Comparison of ENCODE assay signal across 8 cellular contexts in genomic region chrX:106802388-106803275, GRCh38. TPM values are rescaled to one million over a fixed set of nuclear protein-coding genes. Genes with fewer than 3 reads are reported as not detected.
A peak's percentile ranks its signal among the peaks of the same experiment; 100 is the strongest.
DNase-seq lines count a peak whose midpoint lies in the region; ATAC-seq, FAIRE-seq and TF ChIP-seq lines count a peak whose summit lies in the region.

Gene TBC1D8B (plus strand): TSS chrX:106802673. CDS start chrX:106802854, 181 bp downstream.

- no peaks in the 10 kb centered on the region for H3K9me3 ChIP-seq in HUES48 (ENCODE audit: control insufficient read depth, insufficient read depth, low read length)

- peak; percentile 75 for DNase-seq in DMS79 treated with DMSO at 0.1 percent for 48 hours (lab: John Stamatoyannopoulos, UW)
- DNase-seq in RWPE1 (ENCODE audit: low spot score) = peak; percentile 72
- DNase-seq in hippocampal formation (lab: John Stamatoyannopoulos, UW) = peak; percentile 73 to 77
- DNase-seq in pulmonary artery endothelial cell (ENCODE audit: low read depth, low spot score) = peak; percentile 72
- DNase-seq in D721Med (ENCODE audit: insufficient read length, low spot score) = no peak

- POLR2A ChIA-PET in RWPE1 (lab: Yijun Ruan, JAX; ENCODE audit: low non-redundant PET) = no interaction called here

- no peaks in the 10 kb centered on the region for H3K9me3 Mint-ChIP-seq in brain

- H3K27ac ChIP-seq in HUES48 (ENCODE audit: low read depth, low read length) (no peak within 1 kb of the TSS), RWPE1 (no peak within 1 kb of the TSS)

- H3K36me3 ChIP-seq in HUES48 (ENCODE audit: control insufficient read depth, insufficient read depth, low read length) = no peaks in the 10 kb centered on the region

- peaks cover 16% of the 10 kb centered on the region for H3K4me1 Mint-ChIP-seq in brain

- peaks cover 46% of the 10 kb centered on the region for H3K27me3 Mint-ChIP-seq in brain

- H3K36me3 Mint-ChIP-seq in brain = no peaks in the 10 kb centered on the region

- no peak for TF ChIP-seq CTCF in RWPE1 (conservative IDR thresholded peaks at IDR 0.05; ENCODE audit: low read depth)
- no peak for TF ChIP-seq CTCF in brain (conservative IDR thresholded peaks at IDR 0.05)
- no peak for TF ChIP-seq CTCF in D721Med (IDR thresholded peaks at IDR 0.05; ENCODE audit: insufficient read depth, missing control alignments)

- H3K9ac ChIP-seq in HUES48 (ENCODE audit: low read depth, low read length) = peak within 1 kb of the TSS; percentile 35

- CTCF ChIA-PET in RWPE1 (lab: Yijun Ruan, JAX) = interaction anchor here (0.6 kb wide), 1 partner anchor 1833 kb away, joined by 5 read pairs; no protein-coding TSS in a partner anchor

- H3K4me3 Mint-ChIP-seq in brain = peak within 1 kb of the TSS; percentile 91 to 99 (median 94)

- FAIRE-seq in D721Med (lab: Jason Lieb, UNC) = no peak

- H3K4me3 ChIP-seq in HUES48 (ENCODE audit: low read depth, low read length) = peak within 1 kb of the TSS; percentile 83

- peak; percentile 97 for ATAC-seq in GM21528 (IDR thresholded peaks at IDR 0.05; ENCODE audit: low FRiP score, unreplicated experiment)

- H3K27ac Mint-ChIP-seq in brain = peak within 1 kb of the TSS; percentile 48 to 85 (median 79)

- peaks cover 18% of the 10 kb centered on the region for H3K27me3 ChIP-seq in HUES48 (ENCODE audit: control insufficient read depth, insufficient read depth, low read length)

- peaks cover 8% of the 10 kb centered on the region for H3K4me1 ChIP-seq in HUES48 (ENCODE audit: control insufficient read depth, insufficient read depth, low read length)

RNA-seq across cellular contexts. Expression of gene TBC1D8B, which starts in this region (rescaled TPM):
- polyA plus RNA-seq in brain (ENCODE audit: insufficient read depth, low read depth, low replicate concordance) = 0.08 TPM
- total RNA-seq in pulmonary artery endothelial cell = 4.7 and 5.3 TPM in 2 replicates
